8 cellular contexts compared by ENCODE assay signal in genomic region chr1:179954494-179955317, GRCh38. TPM values are rescaled to one million over a fixed set of nuclear protein-coding genes. Genes with fewer than 3 reads are reported as not detected.
DNase-seq lines count a peak whose midpoint lies in the region; ATAC-seq, FAIRE-seq and TF ChIP-seq lines count a peak whose summit lies in the region.

TSS of gene CEP350 (plus strand) at chr1:179954810. CDS start at chr1:179986182, 31,372 bp downstream.

- DNase-seq in AG10803 (ENCODE audit: low read depth), result peak; percentile 99
- peak; percentile 100 for DNase-seq in NCI-H460 (ENCODE audit: extremely low read depth, low read depth)
- DNase-seq in activated CD4-positive, CD25-positive, alpha-beta regulatory T cell treated with anti-CD3 and anti-CD28 coated beads, Interleukin-2, amount 50 U/mL, for 72 hours, result peak; percentile 95
- DNase-seq in cerebellar nuclear complex (lab: John Stamatoyannopoulos, UW), result peak; percentile 88 to 95
- peak; percentile 97 for DNase-seq in stimulated activated CD4-positive, alpha-beta T cell treated with anti-CD3 and anti-CD28 coated beads, Interleukin-12 subunit alpha, Interleukin-12 subunit beta, amount 100 ng/mL, for 4 hours

- peak; percentile 84 for FAIRE-seq in islet of Langerhans (lab: Jason Lieb, UNC)

- peak within 1 kb of the TSS; percentile 90 for H3K4me3 ChIP-seq in AG10803 (ENCODE audit: low read length)

- ATAC-seq in GM19043 (IDR thresholded peaks at IDR 0.05; ENCODE audit: low read depth, unreplicated experiment) (peak; percentile 84), HG03378 (IDR thresholded peaks at IDR 0.05; ENCODE audit: unreplicated experiment) (peak; percentile 91)

- no peak for TF ChIP-seq CTCF in AG10803 (conservative IDR thresholded peaks at IDR 0.05; ENCODE audit: low read length)

RNA-seq across cellular contexts. Expression of gene CEP350, which starts in this region (rescaled TPM):
- 52.0 and 54.7 TPM in 2 replicates for total RNA-seq in NCI-H460 (2014; rRNA removed; shearing (Covaris generic))
- 13.9 and 19.3 TPM in 2 replicates for polyA plus RNA-seq in NCI-H460 (2014; cell fraction: nucleus; rRNA removed)

Comparison
In these comparisons a context has a peak if more than half of its experiments do, and no peak if none do; other contexts are left out.
1. Peak in every context shown above with its lines: DNase-seq, ATAC-seq and H3K4me3 ChIP-seq.